In genomic region chr2:156959481-156959880, GRCh38 we compare ENCODE assay signal across 18 cellular contexts.
DNase-seq lines count a peak whose midpoint lies in the region; ATAC-seq and TF ChIP-seq lines count a peak whose summit lies in the region.
"Had no signal": no experiment of that assay in that cellular context is flagged by ENCODE, and none has a peak within 500 bp of the region (broad histone marks: within the 10 kb centered on the region; RNA-seq: fewer than 3 reads in every experiment).

No MANE protein-coding gene starts in this region.

- H3K4me3 ChIP-seq in spleen: no peak overlapping the region
- no peak overlapping the region for H3K4me3 ChIP-seq in upper lobe of right lung
- H3K4me3 ChIP-seq: GM12878, GM23338 had no signal

- TF ChIP-seq CTCF in chondrocyte (IDR thresholded peaks at IDR 0.05) (no peak), spleen (IDR thresholded peaks at IDR 0.05 in 8 of 11, conservative IDR thresholded peaks at IDR 0.05 in 3 of 11) (no peak), upper lobe of right lung (IDR thresholded peaks at IDR 0.05) (no peak)

- H3K4me3 Mint-ChIP-seq in chondrocyte (ENCODE audit: unreplicated experiment): no peak overlapping the region
- H3K4me3 Mint-ChIP-seq: CD4-positive, CD25-positive, alpha-beta regulatory T cell; CD8-positive, alpha-beta T cell; GM23338; H9 had no signal

- H3K27ac ChIP-seq in spleen: no peak overlapping the region
- H3K27ac ChIP-seq in upper lobe of right lung: no peak overlapping the region
- H3K27ac ChIP-seq: C4-2B had no signal

- H3K4me1 Mint-ChIP-seq in chondrocyte (ENCODE audit: low read depth): no peaks in the 10 kb centered on the region
- H3K4me1 Mint-ChIP-seq: CD4-positive, CD25-positive, alpha-beta regulatory T cell; GM23338; H9 had no signal

- intact Hi-C loops in spleen (cut with DNase I; ENCODE audit: low total_unique reads): no loop called here
- intact Hi-C loops in upper lobe of right lung (cut with DNase I): no loop called here

- H3K9me3 Mint-ChIP-seq in chondrocyte (ENCODE audit: low read depth): no peaks in the 10 kb centered on the region

- peak; percentile 16 for ATAC-seq in upper lobe of right lung
- ATAC-seq: CD8-positive, alpha-beta T cell; GM12878; GM23338; HCT116 had no signal

- H3K4me1 ChIP-seq in spleen (no peaks in the 10 kb centered on the region), upper lobe of right lung (no peaks in the 10 kb centered on the region)
- H3K4me1 ChIP-seq: Caco-2 had no signal

- H3K36me3 ChIP-seq in spleen (no peaks in the 10 kb centered on the region), upper lobe of right lung (no peaks in the 10 kb centered on the region)

- H3K27me3 Mint-ChIP-seq in chondrocyte (ENCODE audit: low read depth): no peaks in the 10 kb centered on the region
- H3K27me3 Mint-ChIP-seq: CD4-positive, CD25-positive, alpha-beta regulatory T cell had no signal

- peaks cover 9 to 70% (median 53%) of the 10 kb centered on the region in 8 donors for H3K9me3 ChIP-seq in spleen
- peaks cover 5% of the 10 kb centered on the region for H3K9me3 ChIP-seq in upper lobe of right lung

- H3K27me3 ChIP-seq in spleen (replicated peaks in 1 of 7) (no peaks in the 10 kb centered on the region), upper lobe of right lung (no peaks in the 10 kb centered on the region)

- H3K36me3 Mint-ChIP-seq in chondrocyte (ENCODE audit: low read depth): no peaks in the 10 kb centered on the region
- H3K36me3 Mint-ChIP-seq: CD4-positive, CD25-positive, alpha-beta regulatory T cell; CD8-positive, alpha-beta T cell had no signal

- no peak overlapping the region for H3K27ac Mint-ChIP-seq in chondrocyte (ENCODE audit: unreplicated experiment)
- H3K27ac Mint-ChIP-seq: CD4-positive, CD25-positive, alpha-beta regulatory T cell; CD8-positive, alpha-beta T cell; GM23338; H9 had no signal

- DNase-seq in chondrocyte (ENCODE audit: low spot score) (peak; percentile 61), spleen (peak; percentile 64), upper lobe of right lung (no peak), Kasumi-1 (lab: John Stamatoyannopoulos, UW) (no peak), D341Med (ENCODE audit: low spot score) (no peak), NCI-H524 treated with DMSO at 0.1 percent for 48 hours (lab: John Stamatoyannopoulos, UW) (no peak)
- DNase-seq: Caco-2; CD4-positive, CD25-positive, alpha-beta regulatory T cell; CD8-positive, alpha-beta T cell; DMS 273 treated with DMSO at 0.1 percent for 48 hours; DMS79; EL; GDM1; H9 had no signal

- 75 to 87% (median 81%) methylated on average over 4 of the region's 4 CpGs for WGBS in spleen, 5 donors

- TF ChIP-seq POLR2A in spleen (IDR thresholded peaks at IDR 0.05): no peak

Comparison
In these comparisons a context has a peak if more than half of its experiments do, and no peak if none do; other contexts are left out.
1. DNase-seq: peak in chondrocyte (single experiment) and spleen (single experiment); none in upper lobe of right lung (single experiment), Kasumi-1 (0 of 2), D341Med (single experiment) and NCI-H524 treated with DMSO at 0.1 percent for 48 hours (single experiment).